8 cellular contexts compared by ENCODE assay signal in genomic region chr17:77374170-77374936, GRCh38.
DNase-seq lines count a peak whose midpoint lies in the region; ATAC-seq and TF ChIP-seq lines count a peak whose summit lies in the region.

No MANE protein-coding gene starts in this region.

- WGBS in lower leg skin, 2 donors, result 36 to 46% methylated on average over 25 to 27 of the region's 34 CpGs

- CTCF ChIA-PET in activated CD4-positive, alpha-beta memory T cell treated with anti-CD3 and anti-CD28 coated beads, Interleukin-2, amount 10 ng/mL, durations not matched to agents 7 days and 5 days (lab: Charles Lee), result interaction anchor here (1.1 to 3.5 kb wide), 12 partner anchors 9 to 78 kb away, joined by 3 to 33 read pairs (median 5); no protein-coding TSS in a partner anchor

- TF ChIP-seq CTCF in lower leg skin (IDR thresholded peaks at IDR 0.05), result no peak

- peak overlapping the region; percentile 99 for H3K4me3 Mint-ChIP-seq in activated CD4-positive, alpha-beta memory T cell treated with anti-CD3 and anti-CD28 coated beads, Interleukin-2, amount 10 ng/mL, durations not matched to agents 7 days and 5 days

- peak overlapping the region; percentile 97 for H3K27ac Mint-ChIP-seq in activated CD4-positive, alpha-beta memory T cell treated with anti-CD3 and anti-CD28 coated beads, Interleukin-2, amount 10 ng/mL, durations not matched to agents 7 days and 5 days

- no peaks in the 10 kb centered on the region for H3K9me3 Mint-ChIP-seq in activated CD4-positive, alpha-beta memory T cell treated with anti-CD3 and anti-CD28 coated beads, Interleukin-2, amount 10 ng/mL, durations not matched to agents 7 days and 5 days

- peaks cover 44% of the 10 kb centered on the region for H3K36me3 Mint-ChIP-seq in activated CD4-positive, alpha-beta memory T cell treated with anti-CD3 and anti-CD28 coated beads, Interleukin-2, amount 10 ng/mL, durations not matched to agents 7 days and 5 days (ENCODE audit: low read depth)

- POLR2A ChIA-PET in activated CD4-positive, alpha-beta memory T cell treated with anti-CD3 and anti-CD28 coated beads, Interleukin-2, amount 10 ng/mL, durations not matched to agents 7 days and 5 days (lab: Charles Lee), result interaction anchor here (0.6 to 6.5 kb wide), 19 partner anchors 8 to 94 kb away, joined by 3 to 120 read pairs (median 5); no protein-coding TSS in a partner anchor

- H3K4me3 ChIP-seq in lower leg skin (ENCODE audit: low read depth, poor library complexity, severe bottlenecking), result peak overlapping the region; percentile 60

- peaks cover 65% of the 10 kb centered on the region for H3K4me1 Mint-ChIP-seq in activated CD4-positive, alpha-beta memory T cell treated with anti-CD3 and anti-CD28 coated beads, Interleukin-2, amount 10 ng/mL, durations not matched to agents 7 days and 5 days

- intact Hi-C loops in lower leg skin (cut with DNase I; ENCODE audit: low total_unique reads), result no loop called here

- DNase-seq in DMS153 (lab: John Stamatoyannopoulos, UW) (peak; percentile 82), NAMALWA (ENCODE audit: low spot score) (peak; percentile 93), ecto neural progenitor cell (ENCODE audit: low spot score) (peak; percentile 95), lower leg skin (ENCODE audit: low spot score in 2 of 2) (peak; percentile 79 to 97), NCI-H128 (lab: John Stamatoyannopoulos, UW; ENCODE audit: unreplicated experiment) (no peak)
- peak; percentile 86 for DNase-seq in activated CD4-positive, alpha-beta memory T cell treated with anti-CD3 and anti-CD28 coated beads, Interleukin-2, amount 10 ng/mL, durations not matched to agents 7 days and 5 days
- DNase-seq in stimulated activated CD4-positive, alpha-beta T cell treated with anti-CD3 and anti-CD28 coated beads, Interleukin-4, amount 100 ng/mL, for 24 hours, result peak; percentile 70

- no peak for TF ChIP-seq POLR2A in lower leg skin (IDR thresholded peaks at IDR 0.05)

- H3K27me3 Mint-ChIP-seq in activated CD4-positive, alpha-beta memory T cell treated with anti-CD3 and anti-CD28 coated beads, Interleukin-2, amount 10 ng/mL, durations not matched to agents 7 days and 5 days, result no peaks in the 10 kb centered on the region

- no peak for ATAC-seq in HG02763 (IDR thresholded peaks at IDR 0.05; ENCODE audit: unreplicated experiment)
